ENCODE assay signal across 16 cellular contexts in the genomic region with DNA sequence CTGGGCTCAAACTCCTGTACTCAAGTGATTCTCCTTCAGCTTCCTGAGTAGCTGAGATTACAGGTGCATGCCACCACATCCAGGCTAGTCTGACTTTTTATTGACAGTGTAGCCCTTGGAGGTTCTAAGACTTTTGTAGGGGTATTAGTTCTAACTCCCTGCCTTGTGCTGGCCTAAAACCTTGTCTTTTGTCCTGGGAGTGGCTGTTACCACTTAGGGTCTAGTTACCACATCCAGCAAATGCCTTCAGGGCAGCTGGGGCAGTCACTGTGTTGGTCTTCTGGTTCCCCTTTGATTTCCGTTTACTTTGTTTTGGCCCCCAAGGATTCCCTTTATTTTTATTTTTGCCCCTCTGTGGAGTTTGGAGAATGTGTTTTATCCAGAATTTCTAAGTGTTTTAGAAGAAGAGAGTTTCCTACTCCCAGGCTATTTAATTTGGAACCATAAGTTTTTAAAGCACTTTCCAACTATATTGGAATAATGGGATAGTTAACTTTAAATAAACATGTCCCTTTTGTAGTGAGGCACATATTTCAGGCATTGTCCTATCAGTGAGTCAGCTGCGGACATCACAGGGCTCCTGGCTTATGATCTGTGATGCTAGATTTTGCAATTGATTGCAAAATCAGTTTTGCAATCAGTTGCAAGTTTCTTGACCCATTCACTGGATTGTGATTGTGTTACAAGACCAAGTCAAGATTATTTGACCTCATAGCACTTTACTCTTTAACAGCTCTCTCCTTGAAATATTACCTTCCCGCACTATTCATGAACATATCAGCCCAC. TPM values are rescaled to one million over a fixed set of nuclear protein-coding genes. Genes with fewer than 3 reads are reported as not detected.
DNase-seq lines count a peak whose midpoint lies in the region; ATAC-seq, FAIRE-seq and TF ChIP-seq lines count a peak whose summit lies in the region.
"Had no signal": no experiment of that assay in that cellular context is flagged by ENCODE, and none has a peak within 500 bp of the region (broad histone marks: within the 10 kb centered on the region; RNA-seq: fewer than 3 reads in every experiment).

No MANE protein-coding gene starts in this region.

- H4K91ac ChIP-seq in IMR-90 (ENCODE audit: insufficient read depth, low read depth, low read length): no peak overlapping the region

- DNase-seq in IMR-90 (peak; percentile 17), K562 (ENCODE audit: extremely low read depth in 1 of 4, low spot score in 3 of 4) (no peak), HepG2 (ENCODE audit: low spot score) (peak; percentile 45), aorta (no peak), A172 (ENCODE audit: low spot score) (no peak), cerebellar cortex (ENCODE audit: low spot score) (no peak)
- DNase-seq: activated CD4-positive, alpha-beta T cell treated with anti-CD3 and anti-CD28 coated beads for 4 hours; DMS79; NCI-H1092 treated with DMSO at 0.1 percent for 48 hours; NCI-H774; stimulated activated CD4-positive, alpha-beta T cell treated with anti-CD3 and anti-CD28 coated beads, Interleukin-4, amount 100 ng/mL, for 1 hour; stomach; SW 1271 had no signal

- H3K14ac ChIP-seq in IMR-90 (replicated peaks; ENCODE audit: low read depth, low read length): no peak overlapping the region

- no CpG with 5 or more reads among the region's 3 CpGs for WGBS in IMR-90 (ENCODE audit: extremely low coverage in 2 of 2, insufficient read length in 1 of 2), 2 experiments
- 1% methylated on average over 3 of the region's 3 CpGs for WGBS in K562 (ENCODE audit: insufficient coverage, low coverage, missing lambda C conversion rate)
- 3% methylated on average over 3 of the region's 3 CpGs for WGBS in HepG2 (ENCODE audit: low lambda C conversion rate)
- WGBS in aorta, 2 donors: 70 to 73% methylated on average over 3 of the region's 3 CpGs

- H3K56ac ChIP-seq in IMR-90 (ENCODE audit: extremely low read depth, insufficient read depth, low read length): no peak overlapping the region

- no peak overlapping the region for H3K18ac ChIP-seq in IMR-90 (ENCODE audit: low read depth, low read length)

- H3K79me2 ChIP-seq in K562 (ENCODE audit: control insufficient read depth, insufficient read depth, low read length): no peaks in the 10 kb centered on the region
- no peaks in the 10 kb centered on the region for H3K79me2 ChIP-seq in HepG2 (ENCODE audit: insufficient read depth, low read length)

- no peak for TF ChIP-seq EP300 in K562 (IDR thresholded peaks at IDR 0.05; ENCODE audit: low read length)
- peak in 1 of 2 experiments; percentile 41; a peak in 2 of 4 replicates for TF ChIP-seq EP300 in HepG2 (IDR thresholded peaks at IDR 0.05; ENCODE audit: low read depth in 2 of 2, low read length in 2 of 2)
- TF ChIP-seq EP300 in HepG2 (CRISPR knock-in tag; IDR thresholded peaks at IDR 0.05; ENCODE audit: borderline replicate concordance): no peak

- H3K9me1 ChIP-seq in IMR-90 (ENCODE audit: insufficient read depth, low read length) (no peaks in the 10 kb centered on the region), K562 (ENCODE audit: control insufficient read depth, insufficient read depth, low read length) (no peaks in the 10 kb centered on the region)

- no peak overlapping the region for H2AK5ac ChIP-seq in IMR-90 (ENCODE audit: low read depth, low read length)

- no peaks in the 10 kb centered on the region for H3K9me3 ChIP-seq in IMR-90 (ENCODE audit: control insufficient read depth, insufficient read depth, low read length)
- no peaks in the 10 kb centered on the region for H3K9me3 ChIP-seq in K562 (replicated peaks; ENCODE audit: control insufficient read depth, insufficient read depth, low read depth, low read length)
- no peaks in the 10 kb centered on the region for H3K9me3 ChIP-seq in HepG2 (ENCODE audit: low read length)
- H3K9me3 ChIP-seq in aorta (ENCODE audit: control insufficient read depth, low read length): no peaks in the 10 kb centered on the region

- no peak overlapping the region for H2BK120ac ChIP-seq in IMR-90 (ENCODE audit: low read depth, low read length)

- no peak overlapping the region for H2BK15ac ChIP-seq in IMR-90 (ENCODE audit: low read depth, low read length)

- TF ChIP-seq CTCF in IMR-90 (conservative IDR thresholded peaks at IDR 0.05; ENCODE audit: low read depth, low read length) (no peak), K562 (IDR thresholded peaks at IDR 0.05 in 2 of 3, conservative IDR thresholded peaks at IDR 0.05 in 1 of 3; ENCODE audit: insufficient read depth in 2 of 3, low read depth in 1 of 3, low read length in 3 of 3) (no peak), HepG2 (CRISPR knock-in tag; IDR thresholded peaks at IDR 0.05) (no peak)

- H3K4me1 ChIP-seq in IMR-90 (ENCODE audit: control insufficient read depth, insufficient read depth, low read length) (no peaks in the 10 kb centered on the region), K562 (replicated peaks in 1 of 2; ENCODE audit: control insufficient read depth in 2 of 2, insufficient read depth in 2 of 2, low read length in 2 of 2) (no peaks in the 10 kb centered on the region), HepG2 (ENCODE audit: insufficient read depth, low read length) (no peaks in the 10 kb centered on the region), aorta (ENCODE audit: control insufficient read depth in 1 of 2, insufficient read depth in 2 of 2, low read length in 2 of 2) (no peaks in the 10 kb centered on the region)
- H3K4me1 ChIP-seq: stomach had no signal

- no peak overlapping the region for H4K5ac ChIP-seq in IMR-90 (ENCODE audit: low read depth, low read length)

- POLR2A ChIA-PET in IMR-90 (lab: Charles Lee; ENCODE audit: unreplicated experiment): no interaction called here
- POLR2A ChIA-PET in K562 (lab: Yijun Ruan, JAX): no interaction called here
- POLR2A ChIA-PET in HepG2 (lab: Yijun Ruan, JAX): no interaction called here

- no peak overlapping the region for H4K8ac ChIP-seq in IMR-90 (ENCODE audit: low read depth in 2 of 2, low read length in 2 of 2)

- H3K23ac ChIP-seq in IMR-90 (ENCODE audit: low read depth, low read length): no peak overlapping the region

- ATAC-seq in IMR-90 (ENCODE audit: low read depth) (no peak), K562 (no peak), HepG2 (no peak), aorta (ENCODE audit: low FRiP score) (peak; percentile 76), SK-N-SH treated with all-trans-retinoic acid at 6 μM for 48 hours (no peak)
- ATAC-seq: activated T-helper 17 cell treated with anti-CD3 and anti-CD28 coated beads, Interleukin-2, amount 50 U/mL, for 72 hours had no signal

- FAIRE-seq in K562 (lab: Jason Lieb, UNC) (no peak), HepG2 (lab: Jason Lieb, UNC) (no peak)
- FAIRE-seq: GM18507 had no signal

- no peak overlapping the region for H3K27ac ChIP-seq in IMR-90 (ENCODE audit: insufficient read depth, low read length)
- H3K27ac ChIP-seq in K562 (ENCODE audit: extremely low read depth, low read depth, low read length): no peak overlapping the region
- no peak overlapping the region for H3K27ac ChIP-seq in HepG2 (ENCODE audit: extremely low read length, insufficient read depth, low read length)
- no peak overlapping the region for H3K27ac ChIP-seq in aorta (ENCODE audit: low read depth in 1 of 2, low read length in 2 of 2)

- no peak overlapping the region for H2BK20ac ChIP-seq in IMR-90 (ENCODE audit: low read depth, low read length)

- in situ Hi-C loops in IMR-90 (cut with MboI; ENCODE audit: low sequenced_read_pairs): no loop called here
- in situ Hi-C loops in K562 (cut with MboI): no loop called here
- in situ Hi-C loops in HepG2 (cut with HindIII; ENCODE audit: extremely low pct_ligation_motif_present, low pct_unique_long_range_greater_than_20kb): no loop called here

- dilution Hi-C loops in IMR-90 (cut with HindIII; ENCODE audit: low sequenced_read_pairs, unreplicated experiment): no loop called here

- no peak overlapping the region for H3K4me2 ChIP-seq in IMR-90 (ENCODE audit: low read depth, low read length)
- no peak overlapping the region for H3K4me2 ChIP-seq in K562 (ENCODE audit: insufficient read depth, low read length)
- H3K4me2 ChIP-seq in HepG2 (ENCODE audit: low read depth, low read length): no peak overlapping the region

- CTCF ChIA-PET in IMR-90 (lab: Yijun Ruan, JAX): no interaction called here
- CTCF ChIA-PET in K562 (lab: Yijun Ruan, JAX; ENCODE audit: low intra/inter-chr PET ratio): no interaction called here
- CTCF ChIA-PET in HepG2 (lab: Yijun Ruan, JAX; ENCODE audit: low intra/inter-chr PET ratio, low total read pairs): no interaction called here

- intact Hi-C loops in IMR-90 (cut with micrococcal nuclease): no loop called here
- intact Hi-C loops in K562 (cut with micrococcal nuclease): no loop called here
- intact Hi-C loops in HepG2 (cut with micrococcal nuclease; ENCODE audit: unreplicated experiment): no loop called here
- intact Hi-C loops in aorta (cut with DNase I): no loop called here

- TF ChIP-seq RAD21 in IMR-90 (IDR thresholded peaks at IDR 0.05; ENCODE audit: low read length) (no peak), K562 (CRISPR knock-in tag; conservative IDR thresholded peaks at IDR 0.05 in 1 of 2, IDR thresholded peaks at IDR 0.05 in 1 of 2) (no peak), HepG2 (CRISPR knock-in tag; IDR thresholded peaks at IDR 0.05) (no peak)

- H3K4ac ChIP-seq in IMR-90 (ENCODE audit: low read depth, low read length): no peak overlapping the region

- H3K9ac ChIP-seq in IMR-90 (ENCODE audit: low read depth, low read length) (no peak overlapping the region), K562 (ENCODE audit: insufficient read depth in 1 of 2, low read depth in 2 of 2, low read length in 2 of 2) (no peak overlapping the region), HepG2 (ENCODE audit: insufficient read depth, low read depth, low read length) (no peak overlapping the region)

- no peak overlapping the region for H2AK9ac ChIP-seq in IMR-90 (replicated peaks; ENCODE audit: low read depth, low read length, poor library complexity)

- no peaks in the 10 kb centered on the region; the same call in 1 of the 2 replicates for H3K27me3 ChIP-seq in IMR-90 (ENCODE audit: control insufficient read depth, insufficient read depth, low read length)
- H3K27me3 ChIP-seq in K562 (ENCODE audit: control insufficient read depth in 2 of 2, insufficient read depth in 2 of 2, low read length in 2 of 2): peaks cover 7 to 8% of the 10 kb centered on the region in 2 experiments; a peak in 2 of 5 replicates
- peaks cover 0 to 15% of the 10 kb centered on the region in 2 experiments; a peak in 3 of 5 replicates for H3K27me3 ChIP-seq in HepG2 (ENCODE audit: control insufficient read depth in 1 of 2, insufficient read depth in 2 of 2, low read length in 2 of 2)
- H3K27me3 ChIP-seq in aorta (ENCODE audit: control insufficient read depth in 1 of 2, insufficient read depth in 2 of 2, low read length in 1 of 2): no peaks in the 10 kb centered on the region
- H3K27me3 ChIP-seq: stomach had no signal

- TF ChIP-seq POLR2A in IMR-90 (IDR thresholded peaks at IDR 0.05; ENCODE audit: low read depth, low read length): no peak
- no peak for TF ChIP-seq POLR2A in K562 (conservative IDR thresholded peaks at IDR 0.05)
- TF ChIP-seq POLR2A in HepG2 (IDR thresholded peaks at IDR 0.05; ENCODE audit: insufficient read depth in 1 of 2, low read depth in 2 of 2, low read length in 2 of 2): no peak

- H3K79me1 ChIP-seq in IMR-90 (ENCODE audit: low read depth in 1 of 2, low read length in 2 of 2): no peaks in the 10 kb centered on the region

- BruUV-seq in IMR-90 (replicated peaks; lab: Mats Ljungman, UMichigan) (no TSS peak), K562 (replicated peaks; lab: Mats Ljungman, UMichigan) (no TSS peak), HepG2 (replicated peaks; lab: Mats Ljungman, UMichigan) (no TSS peak)

- no peak overlapping the region for H3K4me3 ChIP-seq in IMR-90 (ENCODE audit: insufficient read depth, low read depth, low read length)
- no peak overlapping the region for H3K4me3 ChIP-seq in K562
- H3K4me3 ChIP-seq in HepG2 (replicated peaks in 1 of 3; ENCODE audit: insufficient read depth in 1 of 3, low read depth in 2 of 3, low read length in 3 of 3): no peak overlapping the region
- H3K4me3 ChIP-seq in aorta (ENCODE audit: low read length in 2 of 2): no peak overlapping the region
- H3K4me3 ChIP-seq: stomach had no signal

- H4K20me1 ChIP-seq in IMR-90 (ENCODE audit: insufficient read depth, low read length) (no peaks in the 10 kb centered on the region), K562 (replicated peaks; ENCODE audit: control insufficient read depth, insufficient read depth, low read length) (no peaks in the 10 kb centered on the region), HepG2 (ENCODE audit: insufficient read depth, low read length) (no peaks in the 10 kb centered on the region)

- H3K36me3 ChIP-seq in IMR-90 (ENCODE audit: control insufficient read depth, insufficient read depth, low read length) (no peaks in the 10 kb centered on the region), K562 (ENCODE audit: control insufficient read depth, insufficient read depth, low read length) (no peaks in the 10 kb centered on the region), HepG2 (replicated peaks in 1 of 2; ENCODE audit: control insufficient read depth in 1 of 2, insufficient read depth in 2 of 2, low read length in 2 of 2) (no peaks in the 10 kb centered on the region), aorta (ENCODE audit: control insufficient read depth in 1 of 2, insufficient read depth in 2 of 2, low read length in 1 of 2) (no peaks in the 10 kb centered on the region)
- H3K36me3 ChIP-seq: stomach had no signal

- no peak overlapping the region for H2BK5ac ChIP-seq in IMR-90 (ENCODE audit: low read depth, low read length, poor library complexity, severe bottlenecking)

- H2AFZ ChIP-seq in IMR-90 (replicated peaks; ENCODE audit: low read length, poor library complexity) (no peak overlapping the region), K562 (ENCODE audit: low read depth, low read length) (no peak overlapping the region), HepG2 (ENCODE audit: low read length) (no peak overlapping the region)

RNA-seq across cellular contexts. Expression of a gene that starts 25.0 kb away (rescaled TPM):
- total RNA-seq in IMR-90 (2012; rRNA removed) (not detected in 2 replicates), K562 (2014; rRNA removed) (not detected in 2 replicates), K562 (2014; rRNA removed; fragmentation: Illumina TruSeq; extraction: Trizol) (not detected in 2 replicates), K562 (2015; rRNA removed; fragmentation: Illumina TruSeq; extraction: Trizol) (not detected in 2 replicates), K562 (2021) (not detected in 2 replicates), HepG2 (2016; rRNA removed; fragmentation: Illumina TruSeq; extraction: Trizol) (not detected in 2 replicates), aorta (not detected)
- polyA plus RNA-seq in IMR-90 (2012; rRNA removed) (not detected in 2 replicates), K562 (2011; rRNA removed) (not detected in 2 replicates), K562 (2014; fragmentation: Illumina TruSeq; extraction: Trizol) (not detected in 2 replicates), K562 (2014; fragmentation: Nextera tagmentation; extraction: Ambion mirVana) (not detected), K562 (2014; rRNA removed) (0.03 TPM in 1 of 2 replicates, not detected in the other), HepG2 (2011; rRNA removed) (not detected in 2 replicates), aorta (not detected)
- polyA plus RNA-seq in IMR-90 (2012; cell fraction: cytosol; rRNA removed): not detected in 2 replicates
- polyA plus RNA-seq in IMR-90 (2012; cell fraction: nucleus; rRNA removed; ENCODE audit: low replicate concordance): not detected in 2 replicates
- total RNA-seq in K562 (2011; cell fraction: chromatin; rRNA removed; ENCODE audit: low replicate concordance): not detected in 2 replicates
- total RNA-seq in K562 (2011; cell fraction: nucleolus; rRNA removed): not detected in 2 replicates
- not detected in 2 replicates for total RNA-seq in K562 (2011; cell fraction: nucleoplasm; rRNA removed)
- not detected in 2 replicates for polyA plus RNA-seq in K562 (2011; cell fraction: cytosol; rRNA removed)
- not detected in 2 replicates for polyA plus RNA-seq in K562 (2011; cell fraction: nucleus; rRNA removed)
- polyA plus RNA-seq in K562 (2012): not detected in 2 replicates
- polyA minus RNA-seq in K562 (2011; rRNA and poly(A)+ RNA removed): not detected in 2 replicates
- not detected in 2 replicates for polyA minus RNA-seq in K562 (2011; cell fraction: cytosol; rRNA and poly(A)+ RNA removed)
- not detected in 2 replicates for polyA minus RNA-seq in K562 (2011; cell fraction: nucleus; rRNA and poly(A)+ RNA removed)
- total RNA-seq in HepG2 (2016; cell fraction: cytosol; rRNA removed; fragmentation: Illumina TruSeq; extraction: Trizol; ENCODE audit: low read depth): not detected in 2 replicates
- not detected in 2 replicates for total RNA-seq in HepG2 (2016; cell fraction: insoluble cytoplasmic fraction; rRNA removed; fragmentation: Illumina TruSeq; extraction: Trizol)
- total RNA-seq in HepG2 (2016; cell fraction: membrane; rRNA removed; fragmentation: Illumina TruSeq; extraction: Trizol): not detected in 2 replicates
- not detected in 2 replicates for total RNA-seq in HepG2 (2016; cell fraction: nucleus; rRNA removed; fragmentation: Illumina TruSeq; extraction: Trizol)
- polyA plus RNA-seq in HepG2 (2011; cell fraction: cytosol; rRNA removed): not detected in 2 replicates
- not detected in 2 replicates for polyA plus RNA-seq in HepG2 (2011; cell fraction: nucleus; rRNA removed)
- not detected in 2 replicates for polyA plus RNA-seq in HepG2 (2012)
- not detected in 2 replicates for polyA plus RNA-seq in HepG2 (2016; cell fraction: cytosol; fragmentation: Illumina TruSeq; extraction: Trizol; ENCODE audit: low read depth)
- not detected in 2 replicates for polyA plus RNA-seq in HepG2 (2016; cell fraction: insoluble cytoplasmic fraction; fragmentation: Illumina TruSeq; extraction: Trizol; ENCODE audit: low read depth)
- not detected in 2 replicates for polyA plus RNA-seq in HepG2 (2016; cell fraction: membrane; fragmentation: Illumina TruSeq; extraction: Trizol; ENCODE audit: low read depth)
- polyA plus RNA-seq in HepG2 (2016; cell fraction: nucleus; fragmentation: Illumina TruSeq; extraction: Trizol; ENCODE audit: insufficient read depth, low read depth): not detected in 2 replicates
- polyA minus RNA-seq in HepG2 (2011; rRNA and poly(A)+ RNA removed; ENCODE audit: low replicate concordance): not detected in 2 replicates
- not detected in 2 replicates for polyA minus RNA-seq in HepG2 (2011; cell fraction: cytosol; rRNA and poly(A)+ RNA removed)
- not detected in 2 replicates for polyA minus RNA-seq in HepG2 (2011; cell fraction: nucleus; rRNA and poly(A)+ RNA removed)
- total RNA-seq in A172 (2014; rRNA removed; shearing (Covaris generic)): not detected in 2 replicates
- total RNA-seq: activated T-helper 17 cell treated with anti-CD3 and anti-CD28 coated beads, Interleukin-2, amount 50 U/mL, for 72 hours; stomach had no signal

Comparison
In these comparisons a context has a peak if more than half of its experiments do, and no peak if none do; other contexts are left out.
1. DNase-seq: peak in IMR-90 (single experiment) and HepG2 (single experiment); none in K562 (0 of 4), aorta (0 of 2), A172 (single experiment) and cerebellar cortex (single experiment).